33 cellular contexts compared by ENCODE assay signal in the genomic region with DNA sequence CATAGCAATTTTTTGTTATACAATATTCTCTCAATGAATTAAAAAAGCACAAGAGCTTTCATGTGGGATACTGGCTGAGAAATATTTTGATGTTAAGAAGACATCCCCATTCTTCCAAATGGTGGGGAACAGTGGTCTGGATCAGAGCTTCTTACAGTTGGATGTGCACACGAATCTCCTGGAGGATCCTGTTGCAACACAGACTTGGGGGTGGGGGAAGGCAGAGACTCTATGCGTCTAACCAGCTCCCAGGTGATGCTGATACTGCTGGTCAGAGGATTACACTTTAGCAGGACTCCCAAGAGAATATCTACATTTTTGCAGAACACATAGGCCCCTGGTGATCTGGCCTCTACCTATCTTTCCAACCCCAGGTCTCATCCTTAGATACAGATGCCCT.
A peak's percentile ranks its signal among the peaks of the same experiment; 100 is the strongest.
DNase-seq lines count a peak whose midpoint lies in the region; FAIRE-seq and TF ChIP-seq lines count a peak whose summit lies in the region.
"Had no signal": no experiment of that assay in that cellular context is flagged by ENCODE, and none has a peak within 500 bp of the region (broad histone marks: within the 10 kb centered on the region; RNA-seq: fewer than 3 reads in every experiment).

No MANE protein-coding gene starts in this region.

- no peak overlapping the region for H2BK120ac ChIP-seq in trophoblast cell (ENCODE audit: insufficient read depth, low read length, poor library complexity)

- no peaks in the 10 kb centered on the region for H3K79me2 ChIP-seq in trophoblast cell (ENCODE audit: control insufficient read depth, insufficient read depth, low read length, poor library complexity)

- no peak overlapping the region for H4K12ac ChIP-seq in trophoblast cell (ENCODE audit: low read depth, low read length)

- POLR2A ChIA-PET in RWPE1 (lab: Yijun Ruan, JAX; ENCODE audit: low non-redundant PET), result no interaction called here

- H3K18ac ChIP-seq in trophoblast cell (ENCODE audit: low read length), result no peak overlapping the region

- no peak overlapping the region for H3K23ac ChIP-seq in trophoblast cell (ENCODE audit: low read length)

- H3K9ac ChIP-seq in trophoblast cell (ENCODE audit: low read length), result no peak overlapping the region
- H3K9ac ChIP-seq: BLaER1; BLaER1 treated with 17β-estradiol and CSF1 and Interleukin-3, amounts not matched to agents 10 nM and 100 nM had no signal

- H3K14ac ChIP-seq in trophoblast cell (ENCODE audit: low read length), result no peak overlapping the region

- H3K79me1 ChIP-seq in trophoblast cell (ENCODE audit: low read length), result no peaks in the 10 kb centered on the region

- TF ChIP-seq CTCF in bronchial epithelial cell (IDR thresholded peaks at IDR 0.05; ENCODE audit: insufficient read depth, low read length, severe bottlenecking) (no peak), RWPE1 (conservative IDR thresholded peaks at IDR 0.05; ENCODE audit: low read depth) (no peak)

- H3K4me3 ChIP-seq in bronchial epithelial cell (ENCODE audit: low read depth, low read length), result no peak overlapping the region
- no peak overlapping the region for H3K4me3 ChIP-seq in trophoblast cell (ENCODE audit: low read depth, low read length)
- H3K4me3 ChIP-seq in H7 (ENCODE audit: insufficient read depth, low read depth, low read length), result no peak overlapping the region
- H3K4me3 ChIP-seq: A549; BLaER1; BLaER1 treated with 17β-estradiol and CSF1 and Interleukin-3, amounts not matched to agents 10 nM and 100 nM had no signal

- no peak overlapping the region for H4K91ac ChIP-seq in trophoblast cell (ENCODE audit: low read depth, low read length)

- no peak overlapping the region for H4K8ac ChIP-seq in trophoblast cell (ENCODE audit: low read depth, low read length)

- no CpG with 5 or more reads among the region's 2 CpGs for WGBS in trophoblast cell (ENCODE audit: extremely low coverage, insufficient coverage, insufficient read length)

- peaks cover 2% of the 10 kb centered on the region for H3K27me3 ChIP-seq in bronchial epithelial cell (ENCODE audit: control insufficient read depth, insufficient read depth, low read length)
- H3K27me3 ChIP-seq in trophoblast cell (ENCODE audit: insufficient read depth, low read length), result no peaks in the 10 kb centered on the region
- no peaks in the 10 kb centered on the region for H3K27me3 ChIP-seq in H7 (ENCODE audit: control insufficient read depth, insufficient read depth, low read length)
- H3K27me3 ChIP-seq: BLaER1; BLaER1 treated with 17β-estradiol and CSF1 and Interleukin-3, amounts not matched to agents 10 nM and 100 nM had no signal

- H3K4ac ChIP-seq in trophoblast cell (ENCODE audit: low read depth, low read length), result no peak overlapping the region

- no peaks in the 10 kb centered on the region for H3K9me3 ChIP-seq in trophoblast cell (ENCODE audit: insufficient read depth, low read depth, low read length)
- H3K9me3 ChIP-seq: A549, BE2C, Caco-2 had no signal

- no peak overlapping the region for H2AFZ ChIP-seq in trophoblast cell (ENCODE audit: insufficient read depth, low read length, poor library complexity)

- DNase-seq in bronchial epithelial cell (ENCODE audit: low read depth), result no peak
- DNase-seq in mesenteric fat pad (ENCODE audit: low spot score), result peak; percentile 16
- DNase-seq in trophoblast cell, result peak; percentile 54 to 64
- DNase-seq in RWPE1 (ENCODE audit: low spot score), result no peak
- no peak for DNase-seq in KG1 (lab: John Stamatoyannopoulos, UW)
- DNase-seq in H7, result no peak
- DNase-seq: 8988T; ACHN; AML-193; BE2C; C1 segment of cervical spinal cord; Caco-2; Calu3; CD4-positive, alpha-beta memory T cell; CD4-positive, alpha-beta T cell; CD4-positive, CD25-positive, alpha-beta regulatory T cell; CD8-positive, alpha-beta memory T cell; CD8-positive, alpha-beta T cell; COR-L47; DMS 273 treated with DMSO at 0.1 percent for 48 hours; DMS153; DMS53; DMS79; DMS79 treated with DMSO at 0.1 percent for 48 hours; DND-41; EL had no signal

- no peaks in the 10 kb centered on the region for H3K4me1 ChIP-seq in trophoblast cell (ENCODE audit: control insufficient read depth in 1 of 2, insufficient read depth in 2 of 2, low read length in 2 of 2)
- H3K4me1 ChIP-seq: A549; BE2C; BLaER1; BLaER1 treated with 17β-estradiol and CSF1 and Interleukin-3, amounts not matched to agents 10 nM and 100 nM; Caco-2 had no signal

- peak; percentile 28 for FAIRE-seq in bronchial epithelial cell (lab: Jason Lieb, UNC)
- FAIRE-seq: A204.1, D721Med had no signal

- H3K27ac ChIP-seq in trophoblast cell (ENCODE audit: low read depth, low read length), result no peak overlapping the region
- no peak overlapping the region for H3K27ac ChIP-seq in RWPE1
- H3K27ac ChIP-seq: 22Rv1; A549; BLaER1; BLaER1 treated with 17β-estradiol and CSF1 and Interleukin-3, amounts not matched to agents 10 nM and 100 nM; C4-2B had no signal

- H3K4me2 ChIP-seq in trophoblast cell (ENCODE audit: low read length), result no peak overlapping the region
- H3K4me2 ChIP-seq: A549; BLaER1; BLaER1 treated with 17β-estradiol and CSF1 and Interleukin-3, amounts not matched to agents 10 nM and 100 nM had no signal

- CTCF ChIA-PET in RWPE1 (lab: Yijun Ruan, JAX), result no interaction called here

- H2BK12ac ChIP-seq in trophoblast cell (ENCODE audit: low read length), result no peak overlapping the region

- H2AK5ac ChIP-seq in trophoblast cell (ENCODE audit: low read length), result no peak overlapping the region

- no peaks in the 10 kb centered on the region for H3K36me3 ChIP-seq in bronchial epithelial cell (ENCODE audit: control insufficient read depth, insufficient read depth, low read length)
- H3K36me3 ChIP-seq in trophoblast cell (ENCODE audit: control insufficient read depth in 1 of 2, insufficient read depth in 2 of 2, low read length in 2 of 2), result no peaks in the 10 kb centered on the region
- no peaks in the 10 kb centered on the region for H3K36me3 ChIP-seq in H7 (replicated peaks; ENCODE audit: control insufficient read depth, insufficient read depth, low read length)
- H3K36me3 ChIP-seq: BE2C had no signal

- H2BK5ac ChIP-seq in trophoblast cell (ENCODE audit: low read depth, low read length, poor library complexity), result no peak overlapping the region

Comparison
In these comparisons a context has a peak if more than half of its experiments do, and no peak if none do; other contexts are left out.
1. DNase-seq: peak in mesenteric fat pad (single experiment) and trophoblast cell (2 of 2); none in bronchial epithelial cell (single experiment), RWPE1 (single experiment), KG1 (single experiment) and H7 (single experiment).